8 cellular contexts compared by ENCODE assay signal in the genomic region with DNA sequence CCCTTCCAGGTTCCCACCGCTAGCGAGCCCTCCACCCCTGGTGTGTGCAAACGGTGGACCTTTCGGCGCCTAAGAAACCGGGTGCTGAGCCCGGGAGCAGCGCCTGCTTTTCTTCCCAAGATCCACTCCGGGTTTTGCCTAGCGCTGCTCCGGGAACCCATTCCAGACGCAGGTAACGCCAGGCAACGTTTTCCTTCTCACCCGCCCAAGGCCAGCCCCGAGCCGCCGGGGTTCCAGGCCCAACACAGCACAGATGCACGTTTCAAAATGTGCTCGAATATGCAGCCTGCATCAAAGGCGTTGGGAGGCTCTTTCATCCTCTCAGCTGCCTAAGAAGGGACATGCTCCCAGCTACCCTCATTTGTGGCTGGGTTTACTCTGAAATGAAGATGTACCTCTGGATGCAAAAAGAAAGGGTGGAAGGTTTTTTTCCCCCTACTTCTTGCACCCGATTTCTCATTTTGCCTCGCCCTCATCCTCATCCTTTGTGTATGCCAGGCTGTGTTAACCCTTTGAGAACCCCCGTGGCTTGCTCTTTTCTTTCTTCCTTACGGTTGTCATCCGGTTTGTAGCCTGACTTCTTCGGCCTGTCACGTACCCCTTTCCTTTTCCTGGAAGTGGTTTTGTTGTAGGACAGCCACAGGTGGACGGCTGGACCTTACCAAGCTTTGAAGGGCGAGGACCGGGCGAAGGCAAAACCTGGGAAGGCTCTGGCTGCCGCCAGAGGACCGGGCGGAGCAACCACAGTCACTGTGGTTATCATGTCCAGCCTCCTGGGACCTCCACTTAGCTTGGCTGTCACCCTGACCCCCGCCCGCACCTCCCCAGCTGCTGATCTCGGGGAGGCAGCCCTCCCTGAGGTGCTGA.
DNase-seq lines count a peak whose midpoint lies in the region; ATAC-seq and TF ChIP-seq lines count a peak whose summit lies in the region.

No MANE protein-coding gene starts in this region.

- no peak for TF ChIP-seq POLR2A in lower leg skin (IDR thresholded peaks at IDR 0.05)

- ATAC-seq in HG03354 (IDR thresholded peaks at IDR 0.05; ENCODE audit: poor library complexity, severe bottlenecking, unreplicated experiment): peak; percentile 93

- H3K4me3 ChIP-seq in lower leg skin (ENCODE audit: low read depth, poor library complexity, severe bottlenecking): peak overlapping the region; percentile 19

- intact Hi-C loops in lower leg skin (cut with DNase I; ENCODE audit: low total_unique reads): no loop called here

- TF ChIP-seq CTCF in lower leg skin (IDR thresholded peaks at IDR 0.05): no peak

- 0% methylated on average over 36 to 38 of the region's 38 CpGs for WGBS in lower leg skin, 2 donors

- DNase-seq in AML-193 (lab: John Stamatoyannopoulos, UW): peak; percentile 8 to 20
- DNase-seq in GM19238 (ENCODE audit: insufficient read length, low spot score): peak; percentile 29
- DNase-seq in NCI-H345 treated with DMSO at 0.1 percent for 48 hours (lab: John Stamatoyannopoulos, UW; ENCODE audit: unreplicated experiment): peak; percentile 86
- peak; percentile 80 for DNase-seq in activated CD4-positive, alpha-beta T cell treated with anti-CD3 and anti-CD28 coated beads for 48 hours
- peak; percentile 95 for DNase-seq in ecto neural progenitor cell (ENCODE audit: low spot score)
- peak; percentile 65 to 95 for DNase-seq in lower leg skin (ENCODE audit: low spot score in 2 of 2)
- DNase-seq in stimulated activated CD4-positive, alpha-beta T cell treated with anti-CD3 and anti-CD28 coated beads, Interleukin-4, amount 100 ng/mL, for 4 hours: peak; percentile 16 to 59

Comparison
In these comparisons a context has a peak if more than half of its experiments do, and no peak if none do; other contexts are left out.
1. Peak in every context shown above with its lines: DNase-seq, ATAC-seq and H3K4me3 ChIP-seq.
2. DNase-seq: peak in every context shown above with its lines; median percentile 95 in ecto neural progenitor cell; 86 in NCI-H345 treated with DMSO at 0.1 percent for 48 hours; 80 in activated CD4-positive, alpha-beta T cell treated with anti-CD3 and anti-CD28 coated beads for 48 hours; 80 in lower leg skin; 38 in stimulated activated CD4-positive, alpha-beta T cell treated with anti-CD3 and anti-CD28 coated beads, Interleukin-4, amount 100 ng/mL, for 4 hours; 29 in GM19238; 14 in AML-193.